ENCODE assay signal across 1 cellular context in the genomic region with DNA sequence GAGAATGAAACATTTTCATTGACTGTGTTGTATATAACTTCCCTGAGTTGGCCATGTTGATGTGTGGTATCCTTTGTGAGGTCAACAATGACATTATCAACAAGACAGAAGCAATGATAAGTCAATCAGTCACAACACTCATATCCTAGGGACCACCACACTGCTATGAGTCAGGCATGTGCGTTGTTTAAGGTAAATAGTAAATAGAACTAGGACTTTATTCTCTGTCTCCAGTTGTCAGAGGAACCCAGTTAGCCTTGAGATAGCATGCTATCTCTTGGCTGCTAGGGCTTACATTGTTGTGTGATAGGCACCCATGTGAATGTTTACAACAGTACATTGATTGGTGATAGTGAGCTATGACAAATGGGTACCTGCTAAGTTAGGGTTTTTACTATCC.
TF ChIP-seq lines count a peak whose summit lies in the region.

No MANE protein-coding gene starts in this region.

TF ChIP-seq in K562, 482 proteins besides CTCF, POLR2A, EP300 and RAD21 (continued from another document and continues in another):
- TF ChIP-seq MAZ (CRISPR knock-in tag; conservative IDR thresholded peaks at IDR 0.05 in 1 of 2, IDR thresholded peaks at IDR 0.05 in 1 of 2) (no peak), ZNF77 (CRISPR knock-in tag; IDR thresholded peaks at IDR 0.05) (no peak), ZKSCAN1 (IDR thresholded peaks at IDR 0.05; ENCODE audit: low read depth, low read length) (no peak), ARID1B (IDR thresholded peaks at IDR 0.05) (peak; percentile 61), ZNF175 (CRISPR knock-in tag; IDR thresholded peaks at IDR 0.05; ENCODE audit: low read depth) (no peak), CHD1 (IDR thresholded peaks at IDR 0.05; ENCODE audit: low read length) (no peak), THAP12 (CRISPR knock-in tag; IDR thresholded peaks at IDR 0.05) (no peak), TCF3 (CRISPR knock-in tag; IDR thresholded peaks at IDR 0.05) (peak; percentile 60), MIER1 (IDR thresholded peaks at IDR 0.05; ENCODE audit: low read depth) (no peak), EGR1 (conservative IDR thresholded peaks at IDR 0.05) (no peak), CBFA2T3 (IDR thresholded peaks at IDR 0.05) (peak; percentile 83), SAFB (IDR thresholded peaks at IDR 0.05; ENCODE audit: borderline replicate concordance, low read depth, low read length) (no peak), PRMT5 (CRISPR knock-in tag; IDR thresholded peaks at IDR 0.05) (no peak), HMBOX1 (IDR thresholded peaks at IDR 0.05) (peak; percentile 56; the same call in 1 of the 2 replicates), FOXJ2 (tag; IDR thresholded peaks at IDR 0.05) (no peak), ZNF165 (CRISPR knock-in tag; IDR thresholded peaks at IDR 0.05; ENCODE audit: borderline replicate concordance) (no peak), NR2C1 (IDR thresholded peaks at IDR 0.05) (no peak), NR2C1 (tag; IDR thresholded peaks at IDR 0.05) (0 out of 2 replicates have a peak, but pooled peaks have one; percentile 22), PHB (CRISPR knock-in tag; IDR thresholded peaks at IDR 0.05) (no peak), POLR2AphosphoS2 (IDR thresholded peaks at IDR 0.05; ENCODE audit: low read length) (no peak), ZNF584 (CRISPR knock-in tag; IDR thresholded peaks at IDR 0.05; ENCODE audit: low read depth) (no peak), SRSF9 (IDR thresholded peaks at IDR 0.05; ENCODE audit: borderline replicate concordance, low read depth, low read length) (no peak), XRCC3 (IDR thresholded peaks at IDR 0.05) (no peak), SOX6 (IDR thresholded peaks at IDR 0.05) (peak; percentile 51; the same call in 1 of the 2 replicates), NCOR1 (IDR thresholded peaks at IDR 0.05) (peak; percentile 47; the same call in 1 of the 2 replicates), GTF2E2 (tag; IDR thresholded peaks at IDR 0.05) (no peak), ZNF239 (CRISPR knock-in tag; IDR thresholded peaks at IDR 0.05) (no peak), ZNF197 (CRISPR knock-in tag; IDR thresholded peaks at IDR 0.05; ENCODE audit: low read depth) (no peak), ZNF551 (CRISPR knock-in tag; IDR thresholded peaks at IDR 0.05) (no peak), ZBTB11 (CRISPR knock-in tag; IDR thresholded peaks at IDR 0.05) (peak in 1 of 3 experiments; percentile 37; a peak in 1 of 6 replicates), ZZZ3 (IDR thresholded peaks at IDR 0.05) (no peak), TARDBP (IDR thresholded peaks at IDR 0.05) (no peak), TEAD4 (IDR thresholded peaks at IDR 0.05; ENCODE audit: low read length) (peak; percentile 56; the same call in 1 of the 2 replicates), TEAD4 (CRISPR knock-in tag; IDR thresholded peaks at IDR 0.05; ENCODE audit: borderline replicate concordance) (no peak), TAL1 (IDR thresholded peaks at IDR 0.05) (peak; percentile 27; the same call in 1 of the 2 replicates), JUND (IDR thresholded peaks at IDR 0.05; ENCODE audit: borderline replicate concordance, low read depth, low read length) (0 out of 2 replicates have a peak, but pooled peaks have one; percentile 34), JUND (tag; IDR thresholded peaks at IDR 0.05; ENCODE audit: borderline replicate concordance, low read depth, low read length) (peak; percentile 51; the same call in 1 of the 3 replicates), PHF21A (IDR thresholded peaks at IDR 0.05; ENCODE audit: borderline replicate concordance, low read depth) (no peak), SMARCA4 (IDR thresholded peaks at IDR 0.05) (peak; percentile 35; the same call in 1 of the 2 replicates), CREM (IDR thresholded peaks at IDR 0.05; ENCODE audit: low read depth) (peak; percentile 46; the same call in 1 of the 2 replicates), ZNF311 (CRISPR knock-in tag; IDR thresholded peaks at IDR 0.05) (no peak), POU5F1 (IDR thresholded peaks at IDR 0.05; ENCODE audit: borderline replicate concordance, low read depth, low read length, partially characterized antibody) (no peak), HDAC1 (IDR thresholded peaks at IDR 0.05) (no peak), TRIM24 (IDR thresholded peaks at IDR 0.05) (peak in 1 of 2 experiments; percentile 27; a peak in 1 of 4 replicates), HDAC3 (IDR thresholded peaks at IDR 0.05; ENCODE audit: borderline replicate concordance, partially characterized antibody) (no peak), ZNF76 (CRISPR knock-in tag; IDR thresholded peaks at IDR 0.05; ENCODE audit: borderline replicate concordance) (no peak), NFIC (IDR thresholded peaks at IDR 0.05) (no peak), LEF1 (IDR thresholded peaks at IDR 0.05) (no peak)
- TF ChIP-seq, protein P1, sequence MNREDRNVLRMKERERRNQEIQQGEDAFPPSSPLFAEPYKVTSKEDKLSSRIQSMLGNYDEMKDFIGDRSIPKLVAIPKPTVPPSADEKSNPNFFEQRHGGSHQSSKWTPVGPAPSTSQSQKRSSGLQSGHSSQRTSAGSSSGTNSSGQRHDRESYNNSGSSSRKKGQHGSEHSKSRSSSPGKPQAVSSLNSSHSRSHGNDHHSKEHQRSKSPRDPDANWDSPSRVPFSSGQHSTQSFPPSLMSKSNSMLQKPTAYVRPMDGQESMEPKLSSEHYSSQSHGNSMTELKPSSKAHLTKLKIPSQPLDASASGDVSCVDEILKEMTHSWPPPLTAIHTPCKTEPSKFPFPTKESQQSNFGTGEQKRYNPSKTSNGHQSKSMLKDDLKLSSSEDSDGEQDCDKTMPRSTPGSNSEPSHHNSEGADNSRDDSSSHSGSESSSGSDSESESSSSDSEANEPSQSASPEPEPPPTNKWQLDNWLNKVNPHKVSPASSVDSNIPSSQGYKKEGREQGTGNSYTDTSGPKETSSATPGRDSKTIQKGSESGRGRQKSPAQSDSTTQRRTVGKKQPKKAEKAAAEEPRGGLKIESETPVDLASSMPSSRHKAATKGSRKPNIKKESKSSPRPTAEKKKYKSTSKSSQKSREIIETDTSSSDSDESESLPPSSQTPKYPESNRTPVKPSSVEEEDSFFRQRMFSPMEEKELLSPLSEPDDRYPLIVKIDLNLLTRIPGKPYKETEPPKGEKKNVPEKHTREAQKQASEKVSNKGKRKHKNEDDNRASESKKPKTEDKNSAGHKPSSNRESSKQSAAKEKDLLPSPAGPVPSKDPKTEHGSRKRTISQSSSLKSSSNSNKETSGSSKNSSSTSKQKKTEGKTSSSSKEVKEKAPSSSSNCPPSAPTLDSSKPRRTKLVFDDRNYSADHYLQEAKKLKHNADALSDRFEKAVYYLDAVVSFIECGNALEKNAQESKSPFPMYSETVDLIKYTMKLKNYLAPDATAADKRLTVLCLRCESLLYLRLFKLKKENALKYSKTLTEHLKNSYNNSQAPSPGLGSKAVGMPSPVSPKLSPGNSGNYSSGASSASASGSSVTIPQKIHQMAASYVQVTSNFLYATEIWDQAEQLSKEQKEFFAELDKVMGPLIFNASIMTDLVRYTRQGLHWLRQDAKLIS (CRISPR knock-in tag; IDR thresholded peaks at IDR 0.05) = no peak
- TF ChIP-seq, protein P2, sequence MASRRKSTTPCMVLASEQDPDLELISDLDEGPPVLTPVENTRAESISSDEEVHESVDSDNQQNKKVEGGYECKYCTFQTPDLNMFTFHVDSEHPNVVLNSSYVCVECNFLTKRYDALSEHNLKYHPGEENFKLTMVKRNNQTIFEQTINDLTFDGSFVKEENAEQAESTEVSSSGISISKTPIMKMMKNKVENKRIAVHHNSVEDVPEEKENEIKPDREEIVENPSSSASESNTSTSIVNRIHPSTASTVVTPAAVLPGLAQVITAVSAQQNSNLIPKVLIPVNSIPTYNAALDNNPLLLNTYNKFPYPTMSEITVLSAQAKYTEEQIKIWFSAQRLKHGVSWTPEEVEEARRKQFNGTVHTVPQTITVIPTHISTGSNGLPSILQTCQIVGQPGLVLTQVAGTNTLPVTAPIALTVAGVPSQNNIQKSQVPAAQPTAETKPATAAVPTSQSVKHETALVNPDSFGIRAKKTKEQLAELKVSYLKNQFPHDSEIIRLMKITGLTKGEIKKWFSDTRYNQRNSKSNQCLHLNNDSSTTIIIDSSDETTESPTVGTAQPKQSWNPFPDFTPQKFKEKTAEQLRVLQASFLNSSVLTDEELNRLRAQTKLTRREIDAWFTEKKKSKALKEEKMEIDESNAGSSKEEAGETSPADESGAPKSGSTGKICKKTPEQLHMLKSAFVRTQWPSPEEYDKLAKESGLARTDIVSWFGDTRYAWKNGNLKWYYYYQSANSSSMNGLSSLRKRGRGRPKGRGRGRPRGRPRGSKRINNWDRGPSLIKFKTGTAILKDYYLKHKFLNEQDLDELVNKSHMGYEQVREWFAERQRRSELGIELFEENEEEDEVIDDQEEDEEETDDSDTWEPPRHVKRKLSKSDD (conservative IDR thresholded peaks at IDR 0.05; ENCODE audit: low read length) = no peak
- TF ChIP-seq, protein P3, sequence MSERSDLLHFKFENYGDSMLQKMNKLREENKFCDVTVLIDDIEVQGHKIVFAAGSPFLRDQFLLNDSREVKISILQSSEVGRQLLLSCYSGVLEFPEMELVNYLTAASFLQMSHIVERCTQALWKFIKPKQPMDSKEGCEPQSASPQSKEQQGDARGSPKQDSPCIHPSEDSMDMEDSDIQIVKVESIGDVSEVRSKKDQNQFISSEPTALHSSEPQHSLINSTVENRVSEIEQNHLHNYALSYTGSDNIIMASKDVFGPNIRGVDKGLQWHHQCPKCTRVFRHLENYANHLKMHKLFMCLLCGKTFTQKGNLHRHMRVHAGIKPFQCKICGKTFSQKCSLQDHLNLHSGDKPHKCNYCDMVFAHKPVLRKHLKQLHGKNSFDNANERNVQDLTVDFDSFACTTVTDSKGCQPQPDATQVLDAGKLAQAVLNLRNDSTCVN (CRISPR knock-in tag; IDR thresholded peaks at IDR 0.05) = no peak
- TF ChIP-seq, protein P4, sequence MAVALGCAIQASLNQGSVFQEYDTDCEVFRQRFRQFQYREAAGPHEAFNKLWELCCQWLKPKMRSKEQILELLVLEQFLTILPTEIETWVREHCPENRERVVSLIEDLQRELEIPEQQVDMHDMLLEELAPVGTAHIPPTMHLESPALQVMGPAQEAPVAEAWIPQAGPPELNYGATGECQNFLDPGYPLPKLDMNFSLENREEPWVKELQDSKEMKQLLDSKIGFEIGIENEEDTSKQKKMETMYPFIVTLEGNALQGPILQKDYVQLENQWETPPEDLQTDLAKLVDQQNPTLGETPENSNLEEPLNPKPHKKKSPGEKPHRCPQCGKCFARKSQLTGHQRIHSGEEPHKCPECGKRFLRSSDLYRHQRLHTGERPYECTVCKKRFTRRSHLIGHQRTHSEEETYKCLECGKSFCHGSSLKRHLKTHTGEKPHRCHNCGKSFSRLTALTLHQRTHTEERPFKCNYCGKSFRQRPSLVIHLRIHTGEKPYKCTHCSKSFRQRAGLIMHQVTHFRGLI (CRISPR knock-in tag; IDR thresholded peaks at IDR 0.05) = no peak
